ENCODE assay signal across 8 cellular contexts in the genomic region with DNA sequence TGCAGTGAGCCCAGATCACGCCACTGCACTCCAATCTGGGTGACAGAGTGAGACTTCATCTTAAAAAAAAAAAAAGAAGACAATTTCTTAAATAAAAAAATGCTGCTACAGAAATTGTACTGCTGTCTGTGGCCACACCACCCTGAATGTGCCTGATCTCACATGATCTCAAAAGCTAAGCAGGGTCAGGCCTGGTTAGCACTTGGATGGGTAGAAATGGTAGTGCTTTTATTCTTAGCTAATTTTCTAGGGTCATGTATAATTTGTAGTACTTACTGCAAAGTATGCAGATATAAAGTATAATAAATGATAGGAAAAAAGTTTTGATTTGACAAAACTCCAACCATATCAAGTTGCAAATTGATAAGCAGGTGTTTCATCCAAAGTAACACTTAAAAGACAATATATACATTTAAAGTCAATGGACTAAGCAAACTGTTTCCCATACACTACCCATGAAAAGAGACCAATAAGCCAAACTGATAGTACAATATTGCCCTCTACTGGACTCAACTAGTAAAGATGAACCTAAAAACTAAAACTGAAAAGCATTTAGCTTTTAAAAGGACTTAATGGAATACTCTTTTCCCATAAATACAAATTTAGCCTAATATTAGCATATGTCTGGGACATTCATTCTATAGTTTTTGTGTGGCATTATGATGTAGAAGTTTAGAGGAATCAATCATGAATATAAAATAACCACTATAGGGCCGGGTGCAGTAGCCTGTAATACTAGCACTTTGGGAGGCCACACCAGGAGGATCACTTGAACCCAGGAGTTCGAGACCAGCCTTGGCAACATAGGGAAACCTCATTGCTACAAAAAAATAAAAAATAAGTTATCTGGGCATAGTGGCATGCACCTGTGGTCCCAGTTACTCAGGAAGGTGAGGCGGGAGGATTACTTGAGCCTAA. TPM values are rescaled to one million over a fixed set of nuclear protein-coding genes. Genes with fewer than 3 reads are reported as not detected.
DNase-seq lines count a peak whose midpoint lies in the region; ATAC-seq, FAIRE-seq and TF ChIP-seq lines count a peak whose summit lies in the region.

No MANE protein-coding gene starts in this region.

- H3K79me2 ChIP-seq in hepatocyte = no peaks in the 10 kb centered on the region

- H3K9me3 ChIP-seq in hepatocyte (ENCODE audit: low read depth) = no peaks in the 10 kb centered on the region

- no peak overlapping the region for H2AFZ ChIP-seq in hepatocyte

- no peak overlapping the region for H3K4me3 ChIP-seq in hepatocyte

- no peak overlapping the region for H3K27ac ChIP-seq in VCaP
- H3K27ac ChIP-seq in hepatocyte = no peak overlapping the region

- no peaks in the 10 kb centered on the region for H3K9me2 ChIP-seq in hepatocyte (replicated peaks; ENCODE audit: insufficient read depth)

- peak; percentile 46 for ATAC-seq in stimulated activated naive CD8-positive, alpha-beta T cell treated with anti-CD3 and anti-CD28 coated beads, Interleukin-15, Interleukin-2, amounts not matched to agents 100 U/mL and 50 U/mL, for 24 hours
- ATAC-seq in GM18505 (IDR thresholded peaks at IDR 0.05; ENCODE audit: unreplicated experiment) = no peak
- ATAC-seq in GM21526 (IDR thresholded peaks at IDR 0.05; ENCODE audit: low FRiP score, unreplicated experiment) = no peak

- FAIRE-seq in H54 (lab: Jason Lieb, UNC) = peak; percentile 95

- no peaks in the 10 kb centered on the region for H3K36me3 ChIP-seq in hepatocyte (replicated peaks; ENCODE audit: insufficient read depth, low read depth)

- no peaks in the 10 kb centered on the region for H3K4me1 ChIP-seq in hepatocyte (ENCODE audit: insufficient read depth)

- no peaks in the 10 kb centered on the region for H3K27me3 ChIP-seq in hepatocyte

- H4K20me1 ChIP-seq in hepatocyte (ENCODE audit: insufficient read depth, poor library complexity, severe bottlenecking) = no peaks in the 10 kb centered on the region

- H3K4me2 ChIP-seq in hepatocyte = no peak overlapping the region

- DNase-seq in COR-L47 (lab: John Stamatoyannopoulos, UW) = peak; percentile 57
- DNase-seq in H54 (ENCODE audit: insufficient read length, low spot score) = peak; percentile 20
- peak; percentile 42 to 63 for DNase-seq in NCI-H2081 (lab: John Stamatoyannopoulos, UW)
- DNase-seq in hepatocyte (ENCODE audit: low spot score) = peak; percentile 55
- DNase-seq in stimulated activated naive CD8-positive, alpha-beta T cell treated with anti-CD3 and anti-CD28 coated beads, Interleukin-15, Interleukin-2, amounts not matched to agents 100 U/mL and 50 U/mL, for 24 hours = no peak

- TF ChIP-seq POLR2A in H54 (IDR thresholded peaks at IDR 0.05; ENCODE audit: low read depth, low read length) (no peak), GM18505 (IDR thresholded peaks at IDR 0.05; ENCODE audit: borderline replicate concordance, extremely low read depth, insufficient read depth, insufficient read length) (no peak)

- WGBS in hepatocyte (ENCODE audit: low lambda C conversion rate, missing lambda C conversion rate) = 79% methylated on average over 4 of the region's 4 CpGs

- TF ChIP-seq CTCF in VCaP (conservative IDR thresholded peaks at IDR 0.05) = peak; percentile 76
- TF ChIP-seq CTCF in hepatocyte (IDR thresholded peaks at IDR 0.05; ENCODE audit: poor library complexity) = peak; percentile 69

RNA-seq across cellular contexts. Expression of a gene that starts 18.6 kb away (rescaled TPM):
- 60.0 and 74.3 TPM in 2 replicates for total RNA-seq in hepatocyte
- 24.9 and 25.2 TPM in 2 replicates for polyA plus RNA-seq in hepatocyte

RNA-seq across cellular contexts. Expression of a gene that starts 19.2 kb away (rescaled TPM):
- 14.2 and 15.3 TPM in 2 replicates for total RNA-seq in hepatocyte
- polyA plus RNA-seq in hepatocyte = 3.5 and 4.5 TPM in 2 replicates
